ENCODE assay signal across 20 cellular contexts in the genomic region with DNA sequence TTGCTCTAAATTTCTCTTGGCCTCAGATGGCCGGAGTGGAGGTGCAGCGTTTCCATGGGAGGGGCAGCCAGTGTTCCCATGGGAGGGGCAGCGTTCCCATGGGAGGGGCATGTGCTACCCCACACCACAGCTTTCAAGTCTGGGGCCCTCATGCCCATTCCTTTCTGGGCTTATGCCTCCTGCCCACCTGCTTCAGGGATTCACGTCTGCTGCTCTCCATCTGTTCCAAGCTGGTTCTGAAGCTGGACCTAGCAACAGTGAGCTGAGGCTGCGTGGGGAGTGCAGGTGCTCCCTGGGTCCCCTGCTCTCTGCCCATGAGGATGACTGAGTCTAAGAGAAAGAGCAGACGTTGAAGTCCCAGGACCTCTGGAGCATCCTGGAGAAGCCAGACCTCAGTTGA.
"Had no signal": no experiment of that assay in that cellular context is flagged by ENCODE, and none has a peak within 500 bp of the region (broad histone marks: within the 10 kb centered on the region; RNA-seq: fewer than 3 reads in every experiment).

No MANE protein-coding gene starts in this region.

- DNase-seq: activated CD4-positive, alpha-beta memory T cell treated with anti-CD3 and anti-CD28 coated beads, Interleukin-2, amount 10 ng/mL, durations not matched to agents 7 days and 5 days; activated CD4-positive, alpha-beta T cell treated with anti-CD3 and anti-CD28 coated beads, Interleukin-2, amount 10 ng/mL, durations not matched to agents 7 days and 5 days; activated CD4-positive, CD25-positive, alpha-beta regulatory T cell treated with anti-CD3 and anti-CD28 coated beads, Interleukin-2, amount 50 U/mL, for 72 hours; activated naive CD8-positive, alpha-beta T cell treated with anti-CD3 and anti-CD28 coated beads, Interleukin-2, amount 50 U/mL, for 24 hours; activated T-cell treated with anti-CD3 and anti-CD28 coated beads, Interleukin-2, amount 50 U/mL, for 48 hours; amygdala; central memory CD4-positive, alpha-beta T cell; effector memory CD4-positive, alpha-beta T cell; left lung; mesendoderm; natural killer cell; occipital lobe; right cardiac atrium; stimulated activated CD4-positive, alpha-beta T cell treated with anti-CD3 and anti-CD28 coated beads, Interleukin-15, amount 100 ng/mL, for 24 hours; stimulated activated CD4-positive, alpha-beta T cell treated with anti-CD3 and anti-CD28 coated beads, Interleukin-2, amount 100 ng/mL, for 24 hours; stimulated activated naive CD4-positive, alpha-beta T cell treated with Interleukin-2 at 50 U/mL for 16 hours; T-helper 17 cell; T1000; testis; transverse colon had no signal

- ATAC-seq: activated naive CD8-positive, alpha-beta T cell treated with anti-CD3 and anti-CD28 coated beads, Interleukin-2, amount 50 U/mL, for 24 hours; natural killer cell; right cardiac atrium; T-helper 17 cell had no signal
